1 cellular context compared by ENCODE assay signal in the genomic region with DNA sequence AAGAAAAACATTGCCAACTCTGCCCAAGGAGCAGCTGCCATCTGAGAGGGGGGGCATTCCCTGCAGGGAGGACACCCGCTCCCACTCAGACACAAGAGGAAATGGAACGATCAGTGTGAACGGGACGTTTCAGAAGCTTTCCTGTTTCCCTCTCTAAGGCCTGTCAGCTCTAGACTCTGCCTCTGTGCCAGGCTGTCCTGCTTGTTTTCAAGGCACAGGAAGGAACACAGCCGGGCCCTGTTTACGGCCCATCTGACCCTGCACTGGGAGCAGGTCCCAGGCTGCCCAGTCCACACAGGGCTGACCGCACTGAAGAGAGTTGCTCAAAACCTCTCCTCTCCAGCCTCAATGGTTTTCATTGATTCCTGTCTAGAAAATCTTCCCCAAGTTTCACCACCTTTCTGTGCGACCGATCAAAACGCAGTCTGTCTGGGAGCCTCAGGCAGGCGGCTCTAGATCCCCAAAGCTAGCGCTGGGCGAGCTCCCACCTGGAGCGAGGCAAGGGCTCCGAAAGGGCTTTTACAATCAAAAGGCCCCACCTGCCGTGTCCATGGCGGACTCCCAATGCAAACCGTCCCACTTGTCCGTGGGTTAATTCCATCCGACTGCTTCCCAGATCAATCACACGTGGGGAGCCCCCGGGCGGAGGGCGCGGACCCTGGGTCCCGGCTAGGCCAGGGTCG.
TF ChIP-seq lines count a peak whose summit lies in the region.

No MANE protein-coding gene starts in this region.

TF ChIP-seq in GM12878, 131 proteins besides CTCF, POLR2A, EP300 and RAD21:
- TF ChIP-seq KDM1A (IDR thresholded peaks at IDR 0.05; ENCODE audit: borderline replicate concordance) (no peak), FOS (IDR thresholded peaks at IDR 0.05; ENCODE audit: borderline replicate concordance, extremely low read depth, insufficient read length) (no peak), FOXK2 (IDR thresholded peaks at IDR 0.05) (0 out of 2 replicates have a peak, but pooled peaks have one; percentile 5), RUNX3 (IDR thresholded peaks at IDR 0.05; ENCODE audit: low read length) (peak; percentile 6; the same call in 1 of the 2 replicates), SPI1 (IDR thresholded peaks at IDR 0.05; ENCODE audit: borderline replicate concordance, insufficient read depth, low read depth, low read length) (peak; percentile 16; the same call in 1 of the 2 replicates), IKZF2 (IDR thresholded peaks at IDR 0.05) (peak in 1 of 2 experiments; percentile 18; a peak in 2 of 4 replicates)
